ENCODE assay signal across 8 cellular contexts in genomic region chr19:4455742-4456565, GRCh38. TPM values are rescaled to one million over a fixed set of nuclear protein-coding genes. Genes with fewer than 3 reads are reported as not detected.
DNase-seq lines count a peak whose midpoint lies in the region; ATAC-seq and TF ChIP-seq lines count a peak whose summit lies in the region.

No MANE protein-coding gene starts in this region.

- peak overlapping the region; percentile 36; the same call in 1 of the 2 replicates for H2BK20ac ChIP-seq in IMR-90 (ENCODE audit: low read depth, low read length)

- dilution Hi-C loops in IMR-90 (cut with HindIII; ENCODE audit: low sequenced_read_pairs, unreplicated experiment): no loop called here

- peaks cover 16% of the 10 kb centered on the region for H3K79me2 ChIP-seq in parathyroid adenoma

- no peaks in the 10 kb centered on the region for H3K9me3 ChIP-seq in IMR-90 (ENCODE audit: control insufficient read depth, insufficient read depth, low read length)
- H3K9me3 ChIP-seq in WERI-Rb-1 (ENCODE audit: severe bottlenecking): no peaks in the 10 kb centered on the region
- H3K9me3 ChIP-seq in parathyroid adenoma (ENCODE audit: control insufficient read depth, low read length): no peaks in the 10 kb centered on the region

- H2AK9ac ChIP-seq in IMR-90 (replicated peaks; ENCODE audit: low read depth, low read length, poor library complexity): peak overlapping the region; percentile 99

- H3K18ac ChIP-seq in IMR-90 (ENCODE audit: low read depth, low read length): peak overlapping the region; percentile 27

- ATAC-seq in IMR-90 (ENCODE audit: low read depth) (peak; percentile 24), GM21737 (IDR thresholded peaks at IDR 0.05; ENCODE audit: unreplicated experiment) (no peak)

- peak overlapping the region; percentile 99 for H3K9ac ChIP-seq in IMR-90 (ENCODE audit: low read depth, low read length)
- no peak overlapping the region for H3K9ac ChIP-seq in parathyroid adenoma

- CTCF ChIA-PET in IMR-90 (lab: Yijun Ruan, JAX): no interaction called here

- H3K23ac ChIP-seq in IMR-90 (ENCODE audit: low read depth, low read length): peak overlapping the region; percentile 97

- H3K56ac ChIP-seq in IMR-90 (ENCODE audit: extremely low read depth, insufficient read depth, low read length): peak overlapping the region; percentile 91

- peak; percentile 22; the same call in 1 of the 2 replicates for TF ChIP-seq POLR2A in IMR-90 (IDR thresholded peaks at IDR 0.05; ENCODE audit: low read depth, low read length)

- peak overlapping the region; percentile 39 for H4K5ac ChIP-seq in IMR-90 (ENCODE audit: low read depth, low read length)

- no peak for TF ChIP-seq RAD21 in IMR-90 (IDR thresholded peaks at IDR 0.05; ENCODE audit: low read length)

- peaks cover 21 to 41% of the 10 kb centered on the region in 2 donors for H3K36me3 Mint-ChIP-seq in CD14-positive monocyte

- POLR2A ChIA-PET in IMR-90 (lab: Charles Lee; ENCODE audit: unreplicated experiment): no interaction called here

- no peak for TF ChIP-seq CTCF in CD14-positive monocyte (IDR thresholded peaks at IDR 0.05)
- 0 out of 2 replicates have a peak, but pooled peaks have one; percentile 19 for TF ChIP-seq CTCF in IMR-90 (conservative IDR thresholded peaks at IDR 0.05; ENCODE audit: low read depth, low read length)
- no peak for TF ChIP-seq CTCF in WERI-Rb-1 (IDR thresholded peaks at IDR 0.05; ENCODE audit: low read depth, low read length)
- TF ChIP-seq CTCF in parathyroid adenoma (IDR thresholded peaks at IDR 0.05): no peak

- H3K4me3 Mint-ChIP-seq in CD14-positive monocyte: peak overlapping the region; percentile 94 to 97

- H2BK120ac ChIP-seq in IMR-90 (ENCODE audit: low read depth, low read length): peak overlapping the region; percentile 87

- H3K4me3 ChIP-seq in IMR-90 (ENCODE audit: insufficient read depth, low read depth, low read length) (peak overlapping the region; percentile 97), WERI-Rb-1 (ENCODE audit: low read depth, low read length) (peak overlapping the region; percentile 57), parathyroid adenoma (ENCODE audit: low read depth, low read length) (peak overlapping the region; percentile 71)

- DNase-seq in CD14-positive monocyte (ENCODE audit: low spot score): no peak
- DNase-seq in IMR-90: peak; percentile 84
- peak; percentile 64 for DNase-seq in WERI-Rb-1
- DNase-seq in fibroblast of the conjunctiva (ENCODE audit: low read depth): peak; percentile 78
- DNase-seq in putamen (ENCODE audit: low spot score): no peak
- DNase-seq in NCI-H2081 treated with DMSO at 0.1 percent for 48 hours (lab: John Stamatoyannopoulos, UW): no peak

- intact Hi-C loops in CD14-positive monocyte (cut with micrococcal nuclease): loop anchor here (2.0 to 5.0 kb wide), 5 partner anchors 25 to 209 kb away; partner anchors contain the start of genes CHAF1A (in 2 of the 2), MPND (in 1 of the 2), SH3GL1 (in 1 of the 2) and YJU2 (in 1 of the 2)
- intact Hi-C loops in IMR-90 (cut with micrococcal nuclease): loop anchor here (2.0 kb wide), 1 partner anchor 53 kb away; the partner anchor contains the start of gene CHAF1A

- H3K4ac ChIP-seq in IMR-90 (ENCODE audit: low read depth, low read length): peak overlapping the region; percentile 95

- peaks cover 0 to 1% (median 1%) of the 10 kb centered on the region in 3 donors for H3K27me3 Mint-ChIP-seq in CD14-positive monocyte (ENCODE audit: low read depth in 3 of 3)

- H3K4me1 ChIP-seq in IMR-90 (ENCODE audit: control insufficient read depth, insufficient read depth, low read length) (peaks cover 12% of the 10 kb centered on the region), parathyroid adenoma (peaks cover 10% of the 10 kb centered on the region)

- H2BK5ac ChIP-seq in IMR-90 (ENCODE audit: low read depth, low read length, poor library complexity, severe bottlenecking): peak overlapping the region; percentile 77

- peaks cover 15 to 57% of the 10 kb centered on the region in 2 experiments for H3K79me1 ChIP-seq in IMR-90 (ENCODE audit: low read depth in 1 of 2, low read length in 2 of 2)

- 22% methylated on average over 5 of the region's 15 CpGs; no CpG with 5 or more reads in 1 of the 2 experiments for WGBS in IMR-90 (ENCODE audit: extremely low coverage in 2 of 2, insufficient read length in 1 of 2), 2 experiments

- H3K4me2 ChIP-seq in IMR-90 (ENCODE audit: low read depth, low read length) (peak overlapping the region; percentile 78), parathyroid adenoma (ENCODE audit: low read length) (peak overlapping the region; percentile 77)

- H4K91ac ChIP-seq in IMR-90 (ENCODE audit: insufficient read depth, low read depth, low read length): peak overlapping the region; percentile 97

- H3K9me3 Mint-ChIP-seq in CD14-positive monocyte: no peaks in the 10 kb centered on the region

- peak overlapping the region; percentile 89 to 96 (median 91) for H3K27ac Mint-ChIP-seq in CD14-positive monocyte

- peak overlapping the region; percentile 24; the same call in 1 of the 3 replicates for H2BK15ac ChIP-seq in IMR-90 (ENCODE audit: low read depth, low read length)

- in situ Hi-C loops in IMR-90 (cut with MboI; ENCODE audit: low sequenced_read_pairs): no loop called here

- no peaks in the 10 kb centered on the region for H3K27me3 ChIP-seq in IMR-90 (ENCODE audit: control insufficient read depth, insufficient read depth, low read length)
- no peaks in the 10 kb centered on the region for H3K27me3 ChIP-seq in WERI-Rb-1 (ENCODE audit: insufficient read depth, low read depth, severe bottlenecking)
- H3K27me3 ChIP-seq in parathyroid adenoma (ENCODE audit: control insufficient read depth, insufficient read depth, low read length): no peaks in the 10 kb centered on the region

- peaks cover 19% of the 10 kb centered on the region for H3K4me1 Mint-ChIP-seq in CD14-positive monocyte

- peaks cover 17% of the 10 kb centered on the region for H3K9me1 ChIP-seq in IMR-90 (ENCODE audit: insufficient read depth, low read length)

- H2AK5ac ChIP-seq in IMR-90 (ENCODE audit: low read depth, low read length): peak overlapping the region; percentile 99

- H2AFZ ChIP-seq in IMR-90 (replicated peaks; ENCODE audit: low read length, poor library complexity) (peak overlapping the region; percentile 83), parathyroid adenoma (peak overlapping the region; percentile 64)

- H4K8ac ChIP-seq in IMR-90 (ENCODE audit: low read depth in 2 of 2, low read length in 2 of 2): peak overlapping the region; percentile 96 to 98

- H4K20me1 ChIP-seq in IMR-90 (ENCODE audit: insufficient read depth, low read length): peaks cover 21% of the 10 kb centered on the region

- peaks cover 27% of the 10 kb centered on the region for H3K36me3 ChIP-seq in IMR-90 (ENCODE audit: control insufficient read depth, insufficient read depth, low read length)
- H3K36me3 ChIP-seq in WERI-Rb-1: peaks cover 39% of the 10 kb centered on the region
- H3K36me3 ChIP-seq in parathyroid adenoma (ENCODE audit: control insufficient read depth, insufficient read depth, low read length): no peaks in the 10 kb centered on the region

- no TSS peak for BruUV-seq in IMR-90 (replicated peaks; lab: Mats Ljungman, UMichigan)

- H3K14ac ChIP-seq in IMR-90 (replicated peaks; ENCODE audit: low read depth, low read length): peak overlapping the region; percentile 97

- peak overlapping the region; percentile 79 for H3K27ac ChIP-seq in IMR-90 (ENCODE audit: insufficient read depth, low read length)
- H3K27ac ChIP-seq in WERI-Rb-1: peak overlapping the region; percentile 94
- H3K27ac ChIP-seq in parathyroid adenoma: peak overlapping the region; percentile 72

TF ChIP-seq in IMR-90, 13 proteins besides CTCF, POLR2A, EP300 and RAD21:
- TF ChIP-seq MAZ (IDR thresholded peaks at IDR 0.05; ENCODE audit: borderline replicate concordance, low read depth, low read length): peak; percentile 35; the same call in 1 of the 2 replicates
- TF ChIP-seq CEBPB (IDR thresholded peaks at IDR 0.05; ENCODE audit: low read depth, low read length): no peak
- TF ChIP-seq USF2 (IDR thresholded peaks at IDR 0.05; ENCODE audit: low read depth, low read length): peak; percentile 47; the same call in 1 of the 2 replicates

RNA-seq across cellular contexts. Expression of gene UBXN6, which starts 1.6 kb away (rescaled TPM):
- polyA plus RNA-seq in CD14-positive monocyte (1 to 10 TPM; 3.8 to 5.4 TPM), IMR-90 (2012; rRNA removed) (86.5 and 98.3 TPM in 2 replicates)
- total RNA-seq in IMR-90 (2012; rRNA removed): 74.2 and 84.2 TPM in 2 replicates
- 112 and 127 TPM in 2 replicates for polyA plus RNA-seq in IMR-90 (2012; cell fraction: cytosol; rRNA removed)
- polyA plus RNA-seq in IMR-90 (2012; cell fraction: nucleus; rRNA removed; ENCODE audit: low replicate concordance): 144 and 228 TPM in 2 replicates

RNA-seq across cellular contexts. Expression of gene HDGFL2, which starts 16.1 kb away (rescaled TPM):
- polyA plus RNA-seq in CD14-positive monocyte (10 to 100 TPM in 1 of 2 donors, 1 to 10 TPM in 1; 7.0 to 10.5 TPM), IMR-90 (2012; rRNA removed) (48.5 and 53.0 TPM in 2 replicates)
- 35.8 and 45.5 TPM in 2 replicates for total RNA-seq in IMR-90 (2012; rRNA removed)
- polyA plus RNA-seq in IMR-90 (2012; cell fraction: cytosol; rRNA removed): 52.7 and 54.3 TPM in 2 replicates
- polyA plus RNA-seq in IMR-90 (2012; cell fraction: nucleus; rRNA removed; ENCODE audit: low replicate concordance): 90.4 and 123 TPM in 2 replicates

RNA-seq across cellular contexts. Expression of gene CHAF1A, which starts 53.5 kb away (rescaled TPM):
- polyA plus RNA-seq in CD14-positive monocyte: 1 to 10 TPM; 4.4 to 5.4 TPM
- 11.4 and 12.4 TPM in 2 replicates for total RNA-seq in IMR-90 (2012; rRNA removed)
- polyA plus RNA-seq in IMR-90 (2012; rRNA removed): 22.9 and 26.7 TPM in 2 replicates
- polyA plus RNA-seq in IMR-90 (2012; cell fraction: cytosol; rRNA removed): 16.1 and 20.9 TPM in 2 replicates
- polyA plus RNA-seq in IMR-90 (2012; cell fraction: nucleus; rRNA removed; ENCODE audit: low replicate concordance): 18.2 and 45.9 TPM in 2 replicates

RNA-seq across cellular contexts. Expression of gene SH3GL1, which starts 55.6 kb away (rescaled TPM):
- polyA plus RNA-seq in CD14-positive monocyte: 10 to 100 TPM; 14.0 to 15.0 TPM
- total RNA-seq in IMR-90 (2012; rRNA removed): 28.1 and 32.2 TPM in 2 replicates
- 138 and 161 TPM in 2 replicates for polyA plus RNA-seq in IMR-90 (2012; rRNA removed)
- polyA plus RNA-seq in IMR-90 (2012; cell fraction: cytosol; rRNA removed): 103 and 170 TPM in 2 replicates
- 93.0 and 160 TPM in 2 replicates for polyA plus RNA-seq in IMR-90 (2012; cell fraction: nucleus; rRNA removed; ENCODE audit: low replicate concordance)

Comparison
In these comparisons a context has a peak if more than half of its experiments do, and no peak if none do; other contexts are left out.
1. DNase-seq: peak in IMR-90 (single experiment), WERI-Rb-1 (single experiment) and fibroblast of the conjunctiva (single experiment); none in CD14-positive monocyte (single experiment), putamen (single experiment) and NCI-H2081 treated with DMSO at 0.1 percent for 48 hours (single experiment).
2. RNA of gene UBXN6, which starts 1.6 kb away (polyA plus RNA-seq): 86.5 to 228 TPM in IMR-90; 3.8 to 5.4 TPM in CD14-positive monocyte; every median in the first group is over 10 times any median in the second.
3. Peak in every context shown above with its lines, with median percentiles within 50 percentile points of each other: H3K27ac ChIP-seq and H3K4me3 ChIP-seq.